ENCODE assay signal across 1 cellular context in the genomic region with DNA sequence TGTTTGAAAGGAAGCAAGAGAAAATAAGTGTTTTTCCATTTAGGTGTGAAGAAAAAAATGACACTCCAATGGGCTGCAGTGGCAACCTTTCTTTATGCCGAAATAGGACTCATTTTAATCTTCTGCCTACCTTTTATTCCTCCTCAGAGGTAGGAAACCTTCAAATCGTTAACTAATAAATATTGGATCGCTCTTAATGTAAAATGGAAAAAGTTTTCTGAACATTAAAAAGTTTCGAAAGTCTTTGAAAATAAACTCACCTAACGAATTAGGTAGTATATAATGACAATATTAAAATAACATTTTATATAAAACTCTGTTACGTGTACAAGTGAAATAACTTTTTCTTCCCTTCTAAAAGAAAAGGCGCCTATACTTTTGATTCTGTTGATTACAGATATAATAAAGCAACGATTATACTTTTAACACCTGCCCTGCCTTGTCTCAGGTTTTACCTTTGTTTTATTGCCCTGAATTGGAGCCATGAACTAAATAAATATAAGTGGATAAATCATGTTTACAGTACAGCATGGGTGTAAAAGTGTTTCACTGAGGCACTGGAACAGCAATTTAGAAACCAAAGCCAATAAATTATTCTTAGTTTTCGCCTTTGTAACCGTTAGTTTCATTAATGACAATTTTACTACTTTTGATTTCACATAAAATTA.
TF ChIP-seq lines count a peak whose summit lies in the region.

No MANE protein-coding gene starts in this region.

TF ChIP-seq in GM12878, 131 proteins besides CTCF, POLR2A, EP300 and RAD21:
- TF ChIP-seq, protein P1, sequence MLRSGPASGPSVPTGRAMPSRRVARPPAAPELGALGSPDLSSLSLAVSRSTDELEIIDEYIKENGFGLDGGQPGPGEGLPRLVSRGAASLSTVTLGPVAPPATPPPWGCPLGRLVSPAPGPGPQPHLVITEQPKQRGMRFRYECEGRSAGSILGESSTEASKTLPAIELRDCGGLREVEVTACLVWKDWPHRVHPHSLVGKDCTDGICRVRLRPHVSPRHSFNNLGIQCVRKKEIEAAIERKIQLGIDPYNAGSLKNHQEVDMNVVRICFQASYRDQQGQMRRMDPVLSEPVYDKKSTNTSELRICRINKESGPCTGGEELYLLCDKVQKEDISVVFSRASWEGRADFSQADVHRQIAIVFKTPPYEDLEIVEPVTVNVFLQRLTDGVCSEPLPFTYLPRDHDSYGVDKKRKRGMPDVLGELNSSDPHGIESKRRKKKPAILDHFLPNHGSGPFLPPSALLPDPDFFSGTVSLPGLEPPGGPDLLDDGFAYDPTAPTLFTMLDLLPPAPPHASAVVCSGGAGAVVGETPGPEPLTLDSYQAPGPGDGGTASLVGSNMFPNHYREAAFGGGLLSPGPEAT (IDR thresholded peaks at IDR 0.05; ENCODE audit: low read depth), result 0 out of 2 replicates have a peak, but pooled peaks have one; percentile 3
- TF ChIP-seq RAD51 (IDR thresholded peaks at IDR 0.05), result no peak
- TF ChIP-seq, protein P2, sequence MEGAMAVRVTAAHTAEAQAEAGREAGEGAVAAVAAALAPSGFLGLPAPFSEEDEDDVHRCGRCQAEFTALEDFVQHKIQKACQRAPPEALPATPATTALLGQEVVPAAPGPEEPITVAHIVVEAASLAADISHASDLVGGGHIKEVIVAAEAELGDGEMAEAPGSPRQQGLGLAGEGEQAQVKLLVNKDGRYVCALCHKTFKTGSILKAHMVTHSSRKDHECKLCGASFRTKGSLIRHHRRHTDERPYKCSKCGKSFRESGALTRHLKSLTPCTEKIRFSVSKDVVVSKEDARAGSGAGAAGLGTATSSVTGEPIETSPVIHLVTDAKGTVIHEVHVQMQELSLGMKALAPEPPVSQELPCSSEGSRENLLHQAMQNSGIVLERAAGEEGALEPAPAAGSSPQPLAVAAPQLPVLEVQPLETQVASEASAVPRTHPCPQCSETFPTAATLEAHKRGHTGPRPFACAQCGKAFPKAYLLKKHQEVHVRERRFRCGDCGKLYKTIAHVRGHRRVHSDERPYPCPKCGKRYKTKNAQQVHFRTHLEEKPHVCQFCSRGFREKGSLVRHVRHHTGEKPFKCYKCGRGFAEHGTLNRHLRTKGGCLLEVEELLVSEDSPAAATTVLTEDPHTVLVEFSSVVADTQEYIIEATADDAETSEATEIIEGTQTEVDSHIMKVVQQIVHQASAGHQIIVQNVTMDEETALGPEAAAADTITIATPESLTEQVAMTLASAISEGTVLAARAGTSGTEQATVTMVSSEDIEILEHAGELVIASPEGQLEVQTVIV (IDR thresholded peaks at IDR 0.05; ENCODE audit: borderline replicate concordance, partially characterized antibody), result no peak
- TF ChIP-seq, protein P3, sequence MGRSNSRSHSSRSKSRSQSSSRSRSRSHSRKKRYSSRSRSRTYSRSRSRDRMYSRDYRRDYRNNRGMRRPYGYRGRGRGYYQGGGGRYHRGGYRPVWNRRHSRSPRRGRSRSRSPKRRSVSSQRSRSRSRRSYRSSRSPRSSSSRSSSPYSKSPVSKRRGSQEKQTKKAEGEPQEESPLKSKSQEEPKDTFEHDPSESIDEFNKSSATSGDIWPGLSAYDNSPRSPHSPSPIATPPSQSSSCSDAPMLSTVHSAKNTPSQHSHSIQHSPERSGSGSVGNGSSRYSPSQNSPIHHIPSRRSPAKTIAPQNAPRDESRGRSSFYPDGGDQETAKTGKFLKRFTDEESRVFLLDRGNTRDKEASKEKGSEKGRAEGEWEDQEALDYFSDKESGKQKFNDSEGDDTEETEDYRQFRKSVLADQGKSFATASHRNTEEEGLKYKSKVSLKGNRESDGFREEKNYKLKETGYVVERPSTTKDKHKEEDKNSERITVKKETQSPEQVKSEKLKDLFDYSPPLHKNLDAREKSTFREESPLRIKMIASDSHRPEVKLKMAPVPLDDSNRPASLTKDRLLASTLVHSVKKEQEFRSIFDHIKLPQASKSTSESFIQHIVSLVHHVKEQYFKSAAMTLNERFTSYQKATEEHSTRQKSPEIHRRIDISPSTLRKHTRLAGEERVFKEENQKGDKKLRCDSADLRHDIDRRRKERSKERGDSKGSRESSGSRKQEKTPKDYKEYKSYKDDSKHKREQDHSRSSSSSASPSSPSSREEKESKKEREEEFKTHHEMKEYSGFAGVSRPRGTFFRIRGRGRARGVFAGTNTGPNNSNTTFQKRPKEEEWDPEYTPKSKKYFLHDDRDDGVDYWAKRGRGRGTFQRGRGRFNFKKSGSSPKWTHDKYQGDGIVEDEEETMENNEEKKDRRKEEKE (IDR thresholded peaks at IDR 0.05), result no peak
- no peak for TF ChIP-seq SREBF2 (IDR thresholded peaks at IDR 0.05; ENCODE audit: low read length)
- no peak for TF ChIP-seq HDAC2 (IDR thresholded peaks at IDR 0.05)
- no peak for TF ChIP-seq GATAD2B (conservative IDR thresholded peaks at IDR 0.05; ENCODE audit: low read depth)
- TF ChIP-seq, protein P4, sequence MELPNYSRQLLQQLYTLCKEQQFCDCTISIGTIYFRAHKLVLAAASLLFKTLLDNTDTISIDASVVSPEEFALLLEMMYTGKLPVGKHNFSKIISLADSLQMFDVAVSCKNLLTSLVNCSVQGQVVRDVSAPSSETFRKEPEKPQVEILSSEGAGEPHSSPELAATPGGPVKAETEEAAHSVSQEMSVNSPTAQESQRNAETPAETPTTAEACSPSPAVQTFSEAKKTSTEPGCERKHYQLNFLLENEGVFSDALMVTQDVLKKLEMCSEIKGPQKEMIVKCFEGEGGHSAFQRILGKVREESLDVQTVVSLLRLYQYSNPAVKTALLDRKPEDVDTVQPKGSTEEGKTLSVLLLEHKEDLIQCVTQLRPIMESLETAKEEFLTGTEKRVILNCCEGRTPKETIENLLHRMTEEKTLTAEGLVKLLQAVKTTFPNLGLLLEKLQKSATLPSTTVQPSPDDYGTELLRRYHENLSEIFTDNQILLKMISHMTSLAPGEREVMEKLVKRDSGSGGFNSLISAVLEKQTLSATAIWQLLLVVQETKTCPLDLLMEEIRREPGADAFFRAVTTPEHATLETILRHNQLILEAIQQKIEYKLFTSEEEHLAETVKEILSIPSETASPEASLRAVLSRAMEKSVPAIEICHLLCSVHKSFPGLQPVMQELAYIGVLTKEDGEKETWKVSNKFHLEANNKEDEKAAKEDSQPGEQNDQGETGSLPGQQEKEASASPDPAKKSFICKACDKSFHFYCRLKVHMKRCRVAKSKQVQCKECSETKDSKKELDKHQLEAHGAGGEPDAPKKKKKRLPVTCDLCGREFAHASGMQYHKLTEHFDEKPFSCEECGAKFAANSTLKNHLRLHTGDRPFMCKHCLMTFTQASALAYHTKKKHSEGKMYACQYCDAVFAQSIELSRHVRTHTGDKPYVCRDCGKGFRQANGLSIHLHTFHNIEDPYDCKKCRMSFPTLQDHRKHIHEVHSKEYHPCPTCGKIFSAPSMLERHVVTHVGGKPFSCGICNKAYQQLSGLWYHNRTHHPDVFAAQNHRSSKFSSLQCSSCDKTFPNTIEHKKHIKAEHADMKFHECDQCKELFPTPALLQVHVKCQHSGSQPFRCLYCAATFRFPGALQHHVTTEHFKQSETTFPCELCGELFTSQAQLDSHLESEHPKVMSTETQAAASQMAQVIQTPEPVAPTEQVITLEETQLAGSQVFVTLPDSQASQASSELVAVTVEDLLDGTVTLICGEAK (IDR thresholded peaks at IDR 0.05; ENCODE audit: borderline replicate concordance), result peak; percentile 39; the same call in 1 of the 2 replicates
- TF ChIP-seq, protein P5, sequence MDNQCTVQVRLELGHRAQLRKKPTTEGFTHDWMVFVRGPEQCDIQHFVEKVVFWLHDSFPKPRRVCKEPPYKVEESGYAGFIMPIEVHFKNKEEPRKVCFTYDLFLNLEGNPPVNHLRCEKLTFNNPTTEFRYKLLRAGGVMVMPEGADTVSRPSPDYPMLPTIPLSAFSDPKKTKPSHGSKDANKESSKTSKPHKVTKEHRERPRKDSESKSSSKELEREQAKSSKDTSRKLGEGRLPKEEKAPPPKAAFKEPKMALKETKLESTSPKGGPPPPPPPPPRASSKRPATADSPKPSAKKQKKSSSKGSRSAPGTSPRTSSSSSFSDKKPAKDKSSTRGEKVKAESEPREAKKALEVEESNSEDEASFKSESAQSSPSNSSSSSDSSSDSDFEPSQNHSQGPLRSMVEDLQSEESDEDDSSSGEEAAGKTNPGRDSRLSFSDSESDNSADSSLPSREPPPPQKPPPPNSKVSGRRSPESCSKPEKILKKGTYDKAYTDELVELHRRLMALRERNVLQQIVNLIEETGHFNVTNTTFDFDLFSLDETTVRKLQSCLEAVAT (IDR thresholded peaks at IDR 0.05), result no peak
- no peak for TF ChIP-seq NFXL1 (IDR thresholded peaks at IDR 0.05; ENCODE audit: borderline replicate concordance)
- no peak for TF ChIP-seq BCL11A (IDR thresholded peaks at IDR 0.05; ENCODE audit: low read depth, low read length)
- no peak for TF ChIP-seq HCFC1 (IDR thresholded peaks at IDR 0.05; ENCODE audit: low read length)
- no peak for TF ChIP-seq ZNF217 (IDR thresholded peaks at IDR 0.05)
- TF ChIP-seq SIX5 (IDR thresholded peaks at IDR 0.05; ENCODE audit: low read depth, low read length, severe bottlenecking), result no peak
- TF ChIP-seq SUPT20H (IDR thresholded peaks at IDR 0.05; ENCODE audit: borderline replicate concordance, control insufficient read depth, low read depth, low read length), result no peak
- TF ChIP-seq PAX5 (IDR thresholded peaks at IDR 0.05; ENCODE audit: borderline replicate concordance, low read depth, low read length), result no peak
- no peak for TF ChIP-seq ZZZ3 (IDR thresholded peaks at IDR 0.05; ENCODE audit: control insufficient read depth, insufficient read length, low read depth)
